Comparison of ENCODE assay signal across 21 cellular contexts in genomic region chr22:31956360-31956759, GRCh38. TPM values are rescaled to one million over a fixed set of nuclear protein-coding genes. Genes with fewer than 3 reads are reported as not detected.
DNase-seq lines count a peak whose midpoint lies in the region; ATAC-seq and FAIRE-seq lines count a peak whose summit lies in the region.
"Had no signal": no experiment of that assay in that cellular context is flagged by ENCODE, and none has a peak within 500 bp of the region (broad histone marks: within the 10 kb centered on the region; RNA-seq: fewer than 3 reads in every experiment).

No MANE protein-coding gene starts in this region.

- no peak for FAIRE-seq in RCC 7860 (lab: Jason Lieb, UNC)
- FAIRE-seq: GM12892, H54 had no signal

- no peaks in the 10 kb centered on the region for H3K27me3 ChIP-seq in CD8-positive, alpha-beta memory T cell (ENCODE audit: insufficient read depth, low read length, poor library complexity, severe bottlenecking)
- H3K27me3 ChIP-seq in naive thymus-derived CD4-positive, alpha-beta T cell (ENCODE audit: control insufficient read depth in 2 of 2, insufficient read depth in 2 of 2, low read length in 2 of 2) = no peaks in the 10 kb centered on the region
- H3K27me3 ChIP-seq: suprapubic skin had no signal

- no peaks in the 10 kb centered on the region for H3K9me3 Mint-ChIP-seq in activated CD8-positive, alpha-beta memory T cell treated with anti-CD3 and anti-CD28 coated beads, Interleukin-2, amount 10 ng/mL, durations not matched to agents 7 days and 5 days (ENCODE audit: low read depth)
- no peaks in the 10 kb centered on the region for H3K9me3 Mint-ChIP-seq in CD8-positive, alpha-beta memory T cell
- no peaks in the 10 kb centered on the region for H3K9me3 Mint-ChIP-seq in activated naive CD4-positive, alpha-beta T cell treated with anti-CD3 and anti-CD28 coated beads, Interleukin-2, amount 10 ng/mL, durations not matched to agents 7 days and 5 days
- H3K9me3 Mint-ChIP-seq in naive thymus-derived CD4-positive, alpha-beta T cell = no peaks in the 10 kb centered on the region
- H3K9me3 Mint-ChIP-seq: mesothelial cell of epicardium, neural crest cell had no signal

- POLR2A ChIA-PET in CD8-positive, alpha-beta memory T cell (lab: Charles Lee) = no interaction called here
- POLR2A ChIA-PET in naive thymus-derived CD4-positive, alpha-beta T cell (lab: Charles Lee) = interaction anchor here (3.1 kb wide), 1 partner anchor 10 kb away, joined by 14 read pairs; no protein-coding TSS in a partner anchor

- peaks cover 58% of the 10 kb centered on the region for H3K4me1 Mint-ChIP-seq in activated CD8-positive, alpha-beta memory T cell treated with anti-CD3 and anti-CD28 coated beads, Interleukin-2, amount 10 ng/mL, durations not matched to agents 7 days and 5 days
- H3K4me1 Mint-ChIP-seq in CD8-positive, alpha-beta memory T cell = peaks cover 73 to 82% (median 82%) of the 10 kb centered on the region in 3 donors
- H3K4me1 Mint-ChIP-seq in activated naive CD4-positive, alpha-beta T cell treated with anti-CD3 and anti-CD28 coated beads, Interleukin-2, amount 10 ng/mL, durations not matched to agents 7 days and 5 days = peaks cover 56% of the 10 kb centered on the region
- H3K4me1 Mint-ChIP-seq in naive thymus-derived CD4-positive, alpha-beta T cell = peaks cover 41 to 63% (median 49%) of the 10 kb centered on the region in 7 donors

- intact Hi-C loops in naive thymus-derived CD4-positive, alpha-beta T cell (cut with micrococcal nuclease) = no loop called here

- H3K36me3 ChIP-seq in CD8-positive, alpha-beta memory T cell (ENCODE audit: insufficient read depth, low read length) = peaks cover 10% of the 10 kb centered on the region
- H3K36me3 ChIP-seq in naive thymus-derived CD4-positive, alpha-beta T cell (ENCODE audit: control insufficient read depth in 2 of 3, insufficient read depth in 3 of 3, low read length in 3 of 3) = peaks cover 0 to 5% (median 0%) of the 10 kb centered on the region in 3 experiments

- DNase-seq in activated CD8-positive, alpha-beta memory T cell treated with anti-CD3 and anti-CD28 coated beads, Interleukin-2, amount 10 ng/mL, durations not matched to agents 7 days and 5 days = no peak
- no peak for DNase-seq in activated CD8-positive, alpha-beta memory T cell treated with anti-CD3 and anti-CD28 coated beads for 24 hours
- peak in 1 of 5 donors; percentile 25 for DNase-seq in CD8-positive, alpha-beta memory T cell
- DNase-seq in activated naive CD4-positive, alpha-beta T cell treated with anti-CD3 and anti-CD28 coated beads, Interleukin-2, amount 10 ng/mL, durations not matched to agents 7 days and 5 days = no peak
- peak in 3 of 9 donors; percentile 10 to 27 (median 15) for DNase-seq in naive thymus-derived CD4-positive, alpha-beta T cell
- DNase-seq in RCC 7860 (ENCODE audit: low spot score) (no peak), SKM-1 (lab: John Stamatoyannopoulos, UW; ENCODE audit: unreplicated experiment) (no peak)
- DNase-seq: aorta, glutamatergic neuron, NCI-H1092, NCI-H510A, SIG-M5 had no signal

- H3K4me3 ChIP-seq in CD8-positive, alpha-beta memory T cell (ENCODE audit: low read length) = no peak overlapping the region
- no peak overlapping the region for H3K4me3 ChIP-seq in naive thymus-derived CD4-positive, alpha-beta T cell (ENCODE audit: low read length)
- H3K4me3 ChIP-seq: smooth muscle cell, suprapubic skin had no signal

- ATAC-seq in activated CD8-positive, alpha-beta memory T cell treated with anti-CD3 and anti-CD28 coated beads, Interleukin-2, amount 10 ng/mL, durations not matched to agents 7 days and 5 days = no peak
- peak; percentile 32 for ATAC-seq in naive thymus-derived CD4-positive, alpha-beta T cell
- ATAC-seq in GM19035 (IDR thresholded peaks at IDR 0.05; ENCODE audit: unreplicated experiment) = no peak
- ATAC-seq: left lobe of liver had no signal

- peaks cover 55% of the 10 kb centered on the region for H3K4me1 ChIP-seq in CD8-positive, alpha-beta memory T cell (ENCODE audit: insufficient read depth, low read length)
- H3K4me1 ChIP-seq in naive thymus-derived CD4-positive, alpha-beta T cell (ENCODE audit: control insufficient read depth in 2 of 2, insufficient read depth in 2 of 2, low read length in 2 of 2) = peaks cover 23 to 42% of the 10 kb centered on the region in 2 donors

- peak overlapping the region; percentile 4 for H3K27ac Mint-ChIP-seq in activated CD8-positive, alpha-beta memory T cell treated with anti-CD3 and anti-CD28 coated beads, Interleukin-2, amount 10 ng/mL, durations not matched to agents 7 days and 5 days
- peak overlapping the region; percentile 59 to 98 (median 96) for H3K27ac Mint-ChIP-seq in CD8-positive, alpha-beta memory T cell
- H3K27ac Mint-ChIP-seq in activated naive CD4-positive, alpha-beta T cell treated with anti-CD3 and anti-CD28 coated beads, Interleukin-2, amount 10 ng/mL, durations not matched to agents 7 days and 5 days = peak overlapping the region; percentile 57
- peak overlapping the region; percentile 6 to 89 (median 75) for H3K27ac Mint-ChIP-seq in naive thymus-derived CD4-positive, alpha-beta T cell
- H3K27ac Mint-ChIP-seq: mesothelial cell of epicardium had no signal

- CTCF ChIA-PET in activated CD8-positive, alpha-beta memory T cell treated with anti-CD3 and anti-CD28 coated beads, Interleukin-2, amount 10 ng/mL, durations not matched to agents 7 days and 5 days (lab: Charles Lee) = interaction anchor here (0.8 to 1.8 kb wide), 5 partner anchors 9 to 295 kb away, joined by 3 to 13 read pairs (median 4); partner anchors contain the start of gene PISD
- CTCF ChIA-PET in CD8-positive, alpha-beta memory T cell (lab: Charles Lee) = interaction anchor here (1.6 to 2.9 kb wide), 2 partner anchors 10 to 14 kb away, joined by 5 to 8 read pairs; no protein-coding TSS in a partner anchor
- CTCF ChIA-PET in activated naive CD4-positive, alpha-beta T cell treated with anti-CD3 and anti-CD28 coated beads, Interleukin-2, amount 10 ng/mL, durations not matched to agents 7 days and 5 days (lab: Charles Lee) = interaction anchor here (2.4 to 6.6 kb wide), 3 partner anchors 9 to 291 kb away, joined by 6 to 38 read pairs (median 10); no protein-coding TSS in a partner anchor
- CTCF ChIA-PET in naive thymus-derived CD4-positive, alpha-beta T cell (lab: Charles Lee) = interaction anchor here (1.2 to 2.2 kb wide), 2 partner anchors 9 to 10 kb away, joined by 3 to 7 read pairs; no protein-coding TSS in a partner anchor

- peaks cover 54% of the 10 kb centered on the region for H3K36me3 Mint-ChIP-seq in activated CD8-positive, alpha-beta memory T cell treated with anti-CD3 and anti-CD28 coated beads, Interleukin-2, amount 10 ng/mL, durations not matched to agents 7 days and 5 days
- H3K36me3 Mint-ChIP-seq in CD8-positive, alpha-beta memory T cell = peaks cover 0 to 34% (median 12%) of the 10 kb centered on the region in 3 donors
- H3K36me3 Mint-ChIP-seq in activated naive CD4-positive, alpha-beta T cell treated with anti-CD3 and anti-CD28 coated beads, Interleukin-2, amount 10 ng/mL, durations not matched to agents 7 days and 5 days = peaks cover 63% of the 10 kb centered on the region
- H3K36me3 Mint-ChIP-seq in naive thymus-derived CD4-positive, alpha-beta T cell = peaks cover 0 to 18% (median 3%) of the 10 kb centered on the region in 5 donors

- H3K27me3 Mint-ChIP-seq in activated CD8-positive, alpha-beta memory T cell treated with anti-CD3 and anti-CD28 coated beads, Interleukin-2, amount 10 ng/mL, durations not matched to agents 7 days and 5 days = no peaks in the 10 kb centered on the region
- H3K27me3 Mint-ChIP-seq in CD8-positive, alpha-beta memory T cell = no peaks in the 10 kb centered on the region
- H3K27me3 Mint-ChIP-seq in activated naive CD4-positive, alpha-beta T cell treated with anti-CD3 and anti-CD28 coated beads, Interleukin-2, amount 10 ng/mL, durations not matched to agents 7 days and 5 days = no peaks in the 10 kb centered on the region
- no peaks in the 10 kb centered on the region for H3K27me3 Mint-ChIP-seq in naive thymus-derived CD4-positive, alpha-beta T cell

- no peaks in the 10 kb centered on the region for H3K9me3 ChIP-seq in CD8-positive, alpha-beta memory T cell (ENCODE audit: low read length)
- no peaks in the 10 kb centered on the region for H3K9me3 ChIP-seq in naive thymus-derived CD4-positive, alpha-beta T cell (ENCODE audit: control insufficient read depth in 2 of 3, low read length in 3 of 3)
- H3K9me3 ChIP-seq: suprapubic skin had no signal

- H3K27ac ChIP-seq in CD8-positive, alpha-beta memory T cell (ENCODE audit: low read depth, low read length) = peak overlapping the region; percentile 12
- H3K27ac ChIP-seq in naive thymus-derived CD4-positive, alpha-beta T cell (ENCODE audit: low read depth, low read length) = peak overlapping the region; percentile 35
- H3K27ac ChIP-seq: C4-2B, suprapubic skin had no signal

- no peak overlapping the region for H3K4me3 Mint-ChIP-seq in activated CD8-positive, alpha-beta memory T cell treated with anti-CD3 and anti-CD28 coated beads, Interleukin-2, amount 10 ng/mL, durations not matched to agents 7 days and 5 days
- H3K4me3 Mint-ChIP-seq in CD8-positive, alpha-beta memory T cell = peak overlapping the region in 6 of 7 donors; percentile 1 to 59 (median 23)
- H3K4me3 Mint-ChIP-seq in activated naive CD4-positive, alpha-beta T cell treated with anti-CD3 and anti-CD28 coated beads, Interleukin-2, amount 10 ng/mL, durations not matched to agents 7 days and 5 days = no peak overlapping the region
- peak overlapping the region in 9 of 10 donors; percentile 18 to 63 (median 43) for H3K4me3 Mint-ChIP-seq in naive thymus-derived CD4-positive, alpha-beta T cell
- H3K4me3 Mint-ChIP-seq: mesothelial cell of epicardium, neural crest cell had no signal

RNA-seq across cellular contexts. Expression of gene YWHAH, which starts 12.0 kb away (rescaled TPM):
- 100 to 1,000 TPM; 224 to 254 TPM for total RNA-seq in activated CD8-positive, alpha-beta memory T cell treated with anti-CD3 and anti-CD28 coated beads, Interleukin-2, amount 10 ng/mL, durations not matched to agents 7 days and 5 days
- 100 to 1,000 TPM; 185 to 198 TPM for total RNA-seq in CD8-positive, alpha-beta memory T cell
- 113 TPM for polyA plus RNA-seq in CD8-positive, alpha-beta memory T cell
- total RNA-seq in naive thymus-derived CD4-positive, alpha-beta T cell = 100 to 1,000 TPM in 1 of 5 experiments, 10 to 100 TPM in 4; 11.7 to 130 (median 17.1) TPM
- 10 to 100 TPM; 11.7 to 22.4 TPM for polyA plus RNA-seq in naive thymus-derived CD4-positive, alpha-beta T cell

Comparison
In these comparisons a context has a peak if more than half of its experiments do, and no peak if none do; other contexts are left out.
1. H3K27ac Mint-ChIP-seq: peak in every context shown above with its lines; median percentile 96 in CD8-positive, alpha-beta memory T cell; 75 in naive thymus-derived CD4-positive, alpha-beta T cell; 57 in activated naive CD4-positive, alpha-beta T cell treated with anti-CD3 and anti-CD28 coated beads, Interleukin-2, amount 10 ng/mL, durations not matched to agents 7 days and 5 days; 4 in activated CD8-positive, alpha-beta memory T cell treated with anti-CD3 and anti-CD28 coated beads, Interleukin-2, amount 10 ng/mL, durations not matched to agents 7 days and 5 days.
2. H3K4me3 Mint-ChIP-seq: peak in CD8-positive, alpha-beta memory T cell (6 of 7) and naive thymus-derived CD4-positive, alpha-beta T cell (9 of 10); none in activated CD8-positive, alpha-beta memory T cell treated with anti-CD3 and anti-CD28 coated beads, Interleukin-2, amount 10 ng/mL, durations not matched to agents 7 days and 5 days (single experiment) and activated naive CD4-positive, alpha-beta T cell treated with anti-CD3 and anti-CD28 coated beads, Interleukin-2, amount 10 ng/mL, durations not matched to agents 7 days and 5 days (single experiment).